1 cellular context compared by ENCODE assay signal in genomic region chr1:3403011-3403345, GRCh38.
TF ChIP-seq lines count a peak whose summit lies in the region.

No MANE protein-coding gene starts in this region.

TF ChIP-seq in GM23338, 12 proteins besides CTCF, POLR2A, EP300 and RAD21:
- TF ChIP-seq ZNF462 (CRISPR knock-in tag; IDR thresholded peaks at IDR 0.05) (no peak), ZNF331 (CRISPR knock-in tag; IDR thresholded peaks at IDR 0.05; ENCODE audit: low read depth) (no peak), CREB1 (CRISPR knock-in tag; IDR thresholded peaks at IDR 0.05; ENCODE audit: low read depth) (no peak), ETS1 (IDR thresholded peaks at IDR 0.05) (no peak), POLR2AphosphoS5 (IDR thresholded peaks at IDR 0.05; ENCODE audit: low read depth) (no peak), JUNB (IDR thresholded peaks at IDR 0.05; ENCODE audit: unreplicated experiment) (no peak), EZH2 (IDR thresholded peaks at IDR 0.05; ENCODE audit: low read depth, unreplicated experiment) (no peak), NANOG (IDR thresholded peaks at IDR 0.05; ENCODE audit: borderline replicate concordance) (no peak), ZNF114 (CRISPR knock-in tag; IDR thresholded peaks at IDR 0.05) (no peak), REST (IDR thresholded peaks at IDR 0.05; ENCODE audit: unreplicated experiment) (no peak), STAT1 (IDR thresholded peaks at IDR 0.05; ENCODE audit: unreplicated experiment) (no peak), EZH2phosphoT487 (IDR thresholded peaks at IDR 0.05; ENCODE audit: unreplicated experiment) (no peak)
TF ChIP-seq in GM23338: peak in this region for 0.
